Comparison of ENCODE assay signal across 39 cellular contexts in the genomic region with DNA sequence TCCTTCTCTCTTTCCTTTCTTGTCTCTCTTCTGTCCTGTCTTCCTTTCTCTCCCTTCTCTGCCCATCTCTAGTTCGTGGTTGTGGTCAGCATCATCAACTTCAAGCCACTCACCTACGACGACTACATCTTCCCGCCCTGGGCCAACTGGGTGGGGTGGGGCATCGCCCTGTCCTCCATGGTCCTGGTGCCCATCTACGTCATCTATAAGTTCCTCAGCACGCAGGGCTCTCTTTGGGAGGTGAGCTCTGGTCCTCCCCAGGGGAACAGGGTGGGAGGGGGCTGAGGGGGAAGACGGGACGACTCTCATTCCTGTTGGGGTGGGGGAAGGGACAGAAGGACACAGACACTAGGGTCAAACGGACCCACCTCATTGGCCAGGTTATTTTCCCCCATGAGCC. TPM values are rescaled to one million over a fixed set of nuclear protein-coding genes. Genes with fewer than 3 reads are reported as not detected.
"Had no signal": no experiment of that assay in that cellular context is flagged by ENCODE, and none has a peak within 500 bp of the region (broad histone marks: within the 10 kb centered on the region; RNA-seq: fewer than 3 reads in every experiment).

No MANE protein-coding gene starts in this region.

- H3K9me3 ChIP-seq: MG63 had no signal

- H3K36me3 ChIP-seq: MG63 had no signal

- H3K27ac ChIP-seq: KMS-11 had no signal

- H3K4me2 ChIP-seq: KMS-11 had no signal

- DNase-seq: Karpas-422, Kasumi-1, KG1, MG63, MM.1S, MV-4-11, NCI-H1048, NCI-H1092, NCI-H1092 treated with DMSO at 0.1 percent for 48 hours, NCI-H1105, NCI-H1105 treated with DMSO at 0.1 percent for 48 hours, NCI-H1417, NCI-H1417 treated with DMSO at 0.1 percent for 48 hours, NCI-H1436, NCI-H1436 treated with DMSO at 0.1 percent for 48 hours, NCI-H146, NCI-H1694, NCI-H1694 treated with DMSO at 0.1 percent for 48 hours, NCI-H187, NCI-H187 treated with DMSO at 0.1 percent for 48 hours, NCI-H1930, NCI-H2029, NCI-H2029 treated with DMSO at 0.1 percent for 48 hours, NCI-H2081 treated with DMSO at 0.1 percent for 48 hours, NCI-H2107, NCI-H2171, NCI-H2171 treated with DMSO at 0.1 percent for 48 hours, NCI-H2227 treated with DMSO at 0.1 percent for 48 hours, NCI-H226, NCI-H345, NCI-H446, NCI-H446 treated with DMSO at 0.1 percent for 48 hours, NCI-H510A, NCI-H510A treated with DMSO at 0.1 percent for 48 hours had no signal

- H3K9ac ChIP-seq: KMS-11 had no signal

- H3K4me3 ChIP-seq: MG63 had no signal

RNA-seq across cellular contexts. Expression of gene SLC6A2, which starts 44.3 kb away (rescaled TPM):
- total RNA-seq: LHCN-M2, M059J, MCF 10A, NCI-H460 had no signal
